5 cellular contexts compared by ENCODE assay signal in genomic region chr4:92952897-92953296, GRCh38.
"Had no signal": no experiment of that assay in that cellular context is flagged by ENCODE, and none has a peak within 500 bp of the region (broad histone marks: within the 10 kb centered on the region; RNA-seq: fewer than 3 reads in every experiment).

No MANE protein-coding gene starts in this region.

- H3K4me3 ChIP-seq: K562 had no signal

- ATAC-seq: K562 had no signal

- DNase-seq: GOT3, H7, HCEC 1CT, IMR-90 had no signal
